In genomic region chr14:38989917-38990546, GRCh38 we compare ENCODE assay signal across 9 cellular contexts.
DNase-seq lines count a peak whose midpoint lies in the region; ATAC-seq and TF ChIP-seq lines count a peak whose summit lies in the region.
"Had no signal": no experiment of that assay in that cellular context is flagged by ENCODE, and none has a peak within 500 bp of the region (broad histone marks: within the 10 kb centered on the region; RNA-seq: fewer than 3 reads in every experiment).

No MANE protein-coding gene starts in this region.

- no peaks in the 10 kb centered on the region for H4K20me1 ChIP-seq in OCI-LY7 (ENCODE audit: insufficient read depth, low read length)

- H3K36me3 ChIP-seq in left ventricle myocardium inferior, result no peaks in the 10 kb centered on the region
- no peaks in the 10 kb centered on the region for H3K36me3 ChIP-seq in OCI-LY7 (ENCODE audit: insufficient read depth, low read length)

- CTCF ChIA-PET in OCI-LY7 (lab: Charles Lee; ENCODE audit: unreplicated experiment), result no interaction called here

- H3K9me2 ChIP-seq in OCI-LY7 (ENCODE audit: insufficient read depth, low read length), result no peaks in the 10 kb centered on the region

- POLR2A ChIA-PET in OCI-LY7 (lab: Charles Lee), result interaction anchor here (0.6 kb wide), 1 partner anchor 121 kb away, joined by 4 read pairs; no protein-coding TSS in a partner anchor

- H3K4me1 Mint-ChIP-seq in stimulated activated naive CD8-positive, alpha-beta T cell treated with anti-CD3 and anti-CD28 coated beads, Interleukin-15, amount 100 ng/mL, for 72 hours, result peaks cover 11% of the 10 kb centered on the region

- no peaks in the 10 kb centered on the region for H3K27me3 ChIP-seq in left ventricle myocardium inferior (ENCODE audit: low read depth)

- H3K9me3 ChIP-seq in left ventricle myocardium inferior (replicated peaks) (no peaks in the 10 kb centered on the region), OCI-LY7 (ENCODE audit: low read length) (no peaks in the 10 kb centered on the region)

- H3K79me2 ChIP-seq in OCI-LY7 (ENCODE audit: insufficient read depth, low read depth, low read length), result no peaks in the 10 kb centered on the region

- no peaks in the 10 kb centered on the region for H3K9me3 Mint-ChIP-seq in stimulated activated naive CD8-positive, alpha-beta T cell treated with anti-CD3 and anti-CD28 coated beads, Interleukin-15, amount 100 ng/mL, for 72 hours

- ATAC-seq in Right ventricle myocardium inferior, result no peak
- peak; percentile 66 for ATAC-seq in HG02943 (IDR thresholded peaks at IDR 0.05; ENCODE audit: low read depth, unreplicated experiment)
- ATAC-seq in stimulated activated naive CD8-positive, alpha-beta T cell treated with anti-CD3 and anti-CD28 coated beads, Interleukin-15, amount 100 ng/mL, for 72 hours, result no peak

- H3K4me1 ChIP-seq in left ventricle myocardium inferior (peaks cover 40% of the 10 kb centered on the region), OCI-LY7 (ENCODE audit: insufficient read depth, low read length, poor library complexity, severe bottlenecking) (no peaks in the 10 kb centered on the region)

- peak overlapping the region in 1 of 2 donors; percentile 58 for H3K27ac Mint-ChIP-seq in stimulated activated naive CD8-positive, alpha-beta T cell treated with anti-CD3 and anti-CD28 coated beads, Interleukin-15, amount 100 ng/mL, for 72 hours

- 0 out of 2 replicates have a peak overlapping the region, but pooled peaks have one; percentile 5 for H2AFZ ChIP-seq in OCI-LY7 (ENCODE audit: low read length)

- BruUV-seq in OCI-LY7 (replicated peaks; lab: Mats Ljungman, UMichigan), result no TSS peak

- H3K4me2 ChIP-seq in OCI-LY7 (ENCODE audit: low read length), result peak overlapping the region; percentile 47

- peak overlapping the region; percentile 9 for H3K4me3 ChIP-seq in left ventricle myocardium inferior
- no peak overlapping the region for H3K4me3 ChIP-seq in OCI-LY7 (ENCODE audit: low read depth, low read length, poor library complexity, severe bottlenecking)
- H3K4me3 ChIP-seq: skin epidermis had no signal

- TF ChIP-seq CTCF in left ventricle myocardium inferior (IDR thresholded peaks at IDR 0.05; ENCODE audit: borderline replicate concordance) (no peak), OCI-LY7 (conservative IDR thresholded peaks at IDR 0.05; ENCODE audit: low read length) (no peak)

- peak overlapping the region; percentile 65 for H3K27ac ChIP-seq in left ventricle myocardium inferior (replicated peaks)
- H3K27ac ChIP-seq in OCI-LY7 (ENCODE audit: low read depth, low read length, poor library complexity, severe bottlenecking), result no peak overlapping the region

- H3K27me3 Mint-ChIP-seq in stimulated activated naive CD8-positive, alpha-beta T cell treated with anti-CD3 and anti-CD28 coated beads, Interleukin-15, amount 100 ng/mL, for 72 hours, result no peaks in the 10 kb centered on the region

- peak overlapping the region; percentile 17 to 49 for H3K4me3 Mint-ChIP-seq in stimulated activated naive CD8-positive, alpha-beta T cell treated with anti-CD3 and anti-CD28 coated beads, Interleukin-15, amount 100 ng/mL, for 72 hours

- DNase-seq in left ventricle myocardium inferior, result no peak
- no peak for DNase-seq in Right ventricle myocardium inferior (ENCODE audit: missing footprints)
- DNase-seq in OCI-LY7 (ENCODE audit: low spot score), result no peak
- no peak for DNase-seq in stimulated activated naive CD8-positive, alpha-beta T cell treated with anti-CD3 and anti-CD28 coated beads, Interleukin-15, amount 100 ng/mL, for 72 hours
- no peak for DNase-seq in SKM-1 (lab: John Stamatoyannopoulos, UW; ENCODE audit: unreplicated experiment)
- DNase-seq in H4 (ENCODE audit: low spot score), result no peak
- DNase-seq in putamen (ENCODE audit: low spot score), result no peak

- intact Hi-C loops in left ventricle myocardium inferior (cut with micrococcal nuclease) (loop anchor here (10.0 kb wide), 1 partner anchor 115 kb away; no protein-coding TSS in a partner anchor), Right ventricle myocardium inferior (cut with DNase I) (loop anchor here (5.0 kb wide), 1 partner anchor 113 kb away; no protein-coding TSS in a partner anchor), OCI-LY7 (cut with micrococcal nuclease; ENCODE audit: unreplicated experiment) (no loop called here)
